In genomic region chr11:117094776-117095175, GRCh38 we compare ENCODE assay signal across 9 cellular contexts. TPM values are rescaled to one million over a fixed set of nuclear protein-coding genes. Genes with fewer than 3 reads are reported as not detected.
DNase-seq lines count a peak whose midpoint lies in the region; ATAC-seq and TF ChIP-seq lines count a peak whose summit lies in the region.
"Had no signal": no experiment of that assay in that cellular context is flagged by ENCODE, and none has a peak within 500 bp of the region (broad histone marks: within the 10 kb centered on the region; RNA-seq: fewer than 3 reads in every experiment).

No MANE protein-coding gene starts in this region.

- TF ChIP-seq CTCF in progenitor cell of endocrine pancreas (IDR thresholded peaks at IDR 0.05; ENCODE audit: unreplicated experiment) = no peak

- peak overlapping the region; percentile 55 for H3K27ac Mint-ChIP-seq in activated CD4-positive, alpha-beta memory T cell treated with anti-CD3 and anti-CD28 coated beads for 36 hours
- H3K27ac Mint-ChIP-seq in progenitor cell of endocrine pancreas = no peak overlapping the region

- POLR2A ChIA-PET in activated CD4-positive, alpha-beta memory T cell treated with anti-CD3 and anti-CD28 coated beads for 36 hours (lab: Charles Lee) = interaction anchor here (0.5 to 3.0 kb wide), 12 partner anchors 17 to 318 kb away, joined by 3 to 14 read pairs (median 6); partner anchors contain the start of gene PAFAH1B2

- H3K4me1 Mint-ChIP-seq in activated CD4-positive, alpha-beta memory T cell treated with anti-CD3 and anti-CD28 coated beads for 36 hours (ENCODE audit: low read depth) = peaks cover 76% of the 10 kb centered on the region
- H3K4me1 Mint-ChIP-seq in progenitor cell of endocrine pancreas (ENCODE audit: low read depth) = peaks cover 45% of the 10 kb centered on the region

- peaks cover 4% of the 10 kb centered on the region for H3K9me3 Mint-ChIP-seq in activated CD4-positive, alpha-beta memory T cell treated with anti-CD3 and anti-CD28 coated beads for 36 hours
- peaks cover 2% of the 10 kb centered on the region for H3K9me3 Mint-ChIP-seq in progenitor cell of endocrine pancreas (ENCODE audit: low read depth)

- TF ChIP-seq POLR2A in erythroblast (IDR thresholded peaks at IDR 0.05; ENCODE audit: low read length) = no peak

- H3K36me3 Mint-ChIP-seq in activated CD4-positive, alpha-beta memory T cell treated with anti-CD3 and anti-CD28 coated beads for 36 hours = peaks cover 12% of the 10 kb centered on the region
- peaks cover 8% of the 10 kb centered on the region for H3K36me3 Mint-ChIP-seq in progenitor cell of endocrine pancreas (ENCODE audit: insufficient read depth)

- ATAC-seq in GM21390 (IDR thresholded peaks at IDR 0.05; ENCODE audit: unreplicated experiment) = no peak

- peak; percentile 29 for DNase-seq in NCI-H1105 treated with DMSO at 0.1 percent for 48 hours (lab: John Stamatoyannopoulos, UW)
- no peak for DNase-seq in NCI-H1105 (lab: John Stamatoyannopoulos, UW)
- no peak for DNase-seq in activated CD4-positive, alpha-beta memory T cell treated with anti-CD3 and anti-CD28 coated beads for 36 hours
- DNase-seq in glomerular visceral epithelial cell (ENCODE audit: extremely low spot score) = peak; percentile 53
- no peak for DNase-seq in progenitor cell of endocrine pancreas (ENCODE audit: low spot score, unreplicated experiment)
- DNase-seq in erythroblast (lab: John Stamatoyannopoulos, UW) = no peak
- no peak for DNase-seq in MV-4-11 (lab: John Stamatoyannopoulos, UW)
- DNase-seq: SIG-M5 had no signal

- H3K27me3 Mint-ChIP-seq in activated CD4-positive, alpha-beta memory T cell treated with anti-CD3 and anti-CD28 coated beads for 36 hours = no peaks in the 10 kb centered on the region
- no peaks in the 10 kb centered on the region for H3K27me3 Mint-ChIP-seq in progenitor cell of endocrine pancreas

- intact Hi-C loops in activated CD4-positive, alpha-beta memory T cell treated with anti-CD3 and anti-CD28 coated beads for 36 hours (cut with micrococcal nuclease) = loop anchor here (5.0 kb wide), 2 partner anchors 307 to 322 kb away; partner anchors contain the start of genes BUD13 and ZPR1

- H3K4me3 Mint-ChIP-seq in activated CD4-positive, alpha-beta memory T cell treated with anti-CD3 and anti-CD28 coated beads for 36 hours = peak overlapping the region; percentile 88
- H3K4me3 Mint-ChIP-seq in progenitor cell of endocrine pancreas (ENCODE audit: low read depth) = peak overlapping the region; percentile 27

- CTCF ChIA-PET in activated CD4-positive, alpha-beta memory T cell treated with anti-CD3 and anti-CD28 coated beads for 36 hours (lab: Charles Lee) = interaction anchor here (0.7 to 1.7 kb wide), 8 partner anchors 23 to 365 kb away, joined by 3 to 5 read pairs (median 3); partner anchors contain the start of gene APOA5

RNA-seq across cellular contexts. Expression of gene SIK3, which starts 3.5 kb away (rescaled TPM):
- total RNA-seq in activated CD4-positive, alpha-beta memory T cell treated with anti-CD3 and anti-CD28 coated beads for 36 hours = 10 to 100 TPM; 26.1 to 26.2 TPM
- total RNA-seq in progenitor cell of endocrine pancreas = 61.0 and 68.0 TPM in 2 replicates

RNA-seq across cellular contexts. Expression of gene PAFAH1B2, which starts 49.3 kb away (rescaled TPM):
- 10 to 100 TPM; 61.3 to 61.5 TPM for total RNA-seq in activated CD4-positive, alpha-beta memory T cell treated with anti-CD3 and anti-CD28 coated beads for 36 hours
- 116 and 121 TPM in 2 replicates for total RNA-seq in progenitor cell of endocrine pancreas

Comparison
In these comparisons a context has a peak if more than half of its experiments do, and no peak if none do; other contexts are left out.
1. DNase-seq: peak in NCI-H1105 treated with DMSO at 0.1 percent for 48 hours (single experiment) and glomerular visceral epithelial cell (single experiment); none in NCI-H1105 (single experiment), activated CD4-positive, alpha-beta memory T cell treated with anti-CD3 and anti-CD28 coated beads for 36 hours (single experiment), progenitor cell of endocrine pancreas (single experiment), erythroblast (0 of 2) and MV-4-11 (single experiment).